Comparison of ENCODE assay signal across 1 cellular context in the genomic region with DNA sequence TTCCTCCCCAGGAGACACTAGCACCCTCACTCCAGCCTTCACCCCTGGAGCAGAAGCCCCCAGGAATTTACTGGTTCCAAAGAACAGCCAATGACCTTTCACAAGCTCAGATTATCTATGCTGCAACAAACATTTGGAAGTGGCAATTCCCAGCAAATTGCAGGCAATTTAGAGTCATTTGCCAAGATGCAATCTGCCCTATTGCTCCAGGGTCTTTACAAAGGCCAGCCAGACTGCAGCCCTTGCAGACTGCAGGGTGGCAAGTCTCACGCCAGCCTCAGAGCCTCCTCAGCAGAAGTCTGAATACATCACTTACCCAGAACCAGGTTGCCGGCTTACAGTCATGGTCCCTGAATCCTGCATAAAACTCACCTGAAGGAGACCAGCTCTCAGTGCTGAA.
TF ChIP-seq lines count a peak whose summit lies in the region.

No MANE protein-coding gene starts in this region.

TF ChIP-seq in GM23338, 12 proteins besides CTCF, POLR2A, EP300 and RAD21 (continued from another document):
- no peak for TF ChIP-seq NANOG (IDR thresholded peaks at IDR 0.05; ENCODE audit: borderline replicate concordance)
- TF ChIP-seq EZH2 (IDR thresholded peaks at IDR 0.05; ENCODE audit: low read depth, unreplicated experiment), result no peak
